Comparison of ENCODE assay signal across 15 cellular contexts in genomic region chr4:16496501-16496900, GRCh38.
DNase-seq lines count a peak whose midpoint lies in the region; ATAC-seq and TF ChIP-seq lines count a peak whose summit lies in the region.
"Had no signal": no experiment of that assay in that cellular context is flagged by ENCODE, and none has a peak within 500 bp of the region (broad histone marks: within the 10 kb centered on the region; RNA-seq: fewer than 3 reads in every experiment).

No MANE protein-coding gene starts in this region.

- intact Hi-C loops in activated CD4-positive, alpha-beta T cell treated with anti-CD3 and anti-CD28 coated beads for 36 hours (cut with DNase I, micrococcal nuclease): no loop called here

- no peak overlapping the region for H3K4me3 ChIP-seq in AG04450 (ENCODE audit: low read depth, low read length)
- H3K4me3 ChIP-seq in astrocyte of the spinal cord (ENCODE audit: low read depth, low read length): no peak overlapping the region
- H3K4me3 ChIP-seq in kidney epithelial cell (ENCODE audit: low read depth, low read length): no peak overlapping the region

- no peaks in the 10 kb centered on the region for H3K36me3 ChIP-seq in kidney epithelial cell (ENCODE audit: control insufficient read depth, insufficient read depth, low read length)

- H3K9me3 Mint-ChIP-seq in activated T-helper 17 cell treated with anti-CD3 and anti-CD28 coated beads, Interleukin-2, amount 50 U/mL, for 72 hours: peaks cover 5% of the 10 kb centered on the region
- H3K9me3 Mint-ChIP-seq in activated CD4-positive, alpha-beta T cell treated with anti-CD3 and anti-CD28 coated beads for 36 hours (ENCODE audit: low read depth): peaks cover 3% of the 10 kb centered on the region

- CTCF ChIA-PET in AG04450 (lab: Charles Lee): interaction anchor here (1.1 kb wide), 1 partner anchor 951 kb away, joined by 3 read pairs; no protein-coding TSS in a partner anchor
- CTCF ChIA-PET in activated CD4-positive, alpha-beta T cell treated with anti-CD3 and anti-CD28 coated beads for 36 hours (lab: Charles Lee): no interaction called here

- in situ Hi-C loops in astrocyte of the spinal cord (cut with HindIII; ENCODE audit: low sequenced_read_pairs): no loop called here

- H3K9me3 ChIP-seq in AG04450 (ENCODE audit: control insufficient read depth, insufficient read depth, low read length): peaks cover 3% of the 10 kb centered on the region; the same call in 1 of the 2 replicates

- TF ChIP-seq CTCF in AG04450 (IDR thresholded peaks at IDR 0.05; ENCODE audit: low read depth, low read length) (no peak), astrocyte of the spinal cord (IDR thresholded peaks at IDR 0.05; ENCODE audit: low read depth, low read length) (no peak), kidney epithelial cell (IDR thresholded peaks at IDR 0.05; ENCODE audit: insufficient read depth, low read length, poor library complexity, severe bottlenecking) (no peak)

- H3K4me1 Mint-ChIP-seq in activated T-helper 17 cell treated with anti-CD3 and anti-CD28 coated beads, Interleukin-2, amount 50 U/mL, for 72 hours: no peaks in the 10 kb centered on the region
- H3K4me1 Mint-ChIP-seq in activated CD4-positive, alpha-beta T cell treated with anti-CD3 and anti-CD28 coated beads for 36 hours: no peaks in the 10 kb centered on the region
- H3K4me1 Mint-ChIP-seq: B cell, IgD-negative memory B cell had no signal

- peak; percentile 33 for DNase-seq in AG04450 (ENCODE audit: low read depth, low spot score)
- DNase-seq in HS-27A (ENCODE audit: low read depth): peak; percentile 39
- peak; percentile 31 for DNase-seq in astrocyte of the spinal cord (ENCODE audit: low read depth, low spot score)
- peak; percentile 4 for DNase-seq in kidney epithelial cell (ENCODE audit: low read depth)
- DNase-seq in NCI-H1436 treated with DMSO at 0.1 percent for 48 hours (lab: John Stamatoyannopoulos, UW): no peak
- no peak for DNase-seq in activated CD4-positive, alpha-beta T cell treated with anti-CD3 and anti-CD28 coated beads for 36 hours
- DNase-seq: aorta; DND-41; NCI-H187 treated with DMSO at 0.1 percent for 48 hours; stimulated activated CD4-positive, alpha-beta T cell treated with anti-CD3 and anti-CD28 coated beads, Interleukin-4, amount 100 ng/mL, for 4 hours; stimulated activated naive CD4-positive, alpha-beta T cell had no signal

- POLR2A ChIA-PET in AG04450 (lab: Yijun Ruan, JAX): no interaction called here
- POLR2A ChIA-PET in activated CD4-positive, alpha-beta T cell treated with anti-CD3 and anti-CD28 coated beads for 36 hours (lab: Charles Lee): no interaction called here

- ATAC-seq in HG03442 (IDR thresholded peaks at IDR 0.05; ENCODE audit: unreplicated experiment): no peak
- ATAC-seq in activated T-helper 17 cell treated with anti-CD3 and anti-CD28 coated beads, Interleukin-2, amount 50 U/mL, for 72 hours (replicated peaks): no peak
- no peak for ATAC-seq in activated CD4-positive, alpha-beta T cell treated with anti-CD3 and anti-CD28 coated beads for 36 hours

- H3K27me3 Mint-ChIP-seq in activated T-helper 17 cell treated with anti-CD3 and anti-CD28 coated beads, Interleukin-2, amount 50 U/mL, for 72 hours: no peaks in the 10 kb centered on the region
- H3K27me3 Mint-ChIP-seq in activated CD4-positive, alpha-beta T cell treated with anti-CD3 and anti-CD28 coated beads for 36 hours: no peaks in the 10 kb centered on the region
- H3K27me3 Mint-ChIP-seq: B cell had no signal

- H3K27me3 ChIP-seq in AG04450 (ENCODE audit: control insufficient read depth, insufficient read depth, low read length): no peaks in the 10 kb centered on the region
- no peaks in the 10 kb centered on the region for H3K27me3 ChIP-seq in kidney epithelial cell (ENCODE audit: control insufficient read depth, insufficient read depth, low read length)

- H3K4me3 Mint-ChIP-seq in activated T-helper 17 cell treated with anti-CD3 and anti-CD28 coated beads, Interleukin-2, amount 50 U/mL, for 72 hours: no peak overlapping the region
- no peak overlapping the region for H3K4me3 Mint-ChIP-seq in activated CD4-positive, alpha-beta T cell treated with anti-CD3 and anti-CD28 coated beads for 36 hours
- H3K4me3 Mint-ChIP-seq: B cell, IgD-negative memory B cell had no signal

- no peaks in the 10 kb centered on the region for H3K36me3 Mint-ChIP-seq in activated T-helper 17 cell treated with anti-CD3 and anti-CD28 coated beads, Interleukin-2, amount 50 U/mL, for 72 hours (ENCODE audit: low read depth)
- H3K36me3 Mint-ChIP-seq in activated CD4-positive, alpha-beta T cell treated with anti-CD3 and anti-CD28 coated beads for 36 hours (ENCODE audit: low read depth): no peaks in the 10 kb centered on the region
- H3K36me3 Mint-ChIP-seq: IgD-negative memory B cell had no signal

- no peak overlapping the region for H3K27ac Mint-ChIP-seq in activated T-helper 17 cell treated with anti-CD3 and anti-CD28 coated beads, Interleukin-2, amount 50 U/mL, for 72 hours
- no peak overlapping the region for H3K27ac Mint-ChIP-seq in activated CD4-positive, alpha-beta T cell treated with anti-CD3 and anti-CD28 coated beads for 36 hours
- H3K27ac Mint-ChIP-seq: B cell, IgD-negative memory B cell had no signal

- H3K27ac ChIP-seq in AG04450 (ENCODE audit: low read depth, low read length): no peak overlapping the region

Comparison
In these comparisons a context has a peak if more than half of its experiments do, and no peak if none do; other contexts are left out.
1. DNase-seq: peak in AG04450 (single experiment), HS-27A (single experiment), astrocyte of the spinal cord (single experiment) and kidney epithelial cell (single experiment); none in NCI-H1436 treated with DMSO at 0.1 percent for 48 hours (single experiment) and activated CD4-positive, alpha-beta T cell treated with anti-CD3 and anti-CD28 coated beads for 36 hours (single experiment).